In the genomic region with DNA sequence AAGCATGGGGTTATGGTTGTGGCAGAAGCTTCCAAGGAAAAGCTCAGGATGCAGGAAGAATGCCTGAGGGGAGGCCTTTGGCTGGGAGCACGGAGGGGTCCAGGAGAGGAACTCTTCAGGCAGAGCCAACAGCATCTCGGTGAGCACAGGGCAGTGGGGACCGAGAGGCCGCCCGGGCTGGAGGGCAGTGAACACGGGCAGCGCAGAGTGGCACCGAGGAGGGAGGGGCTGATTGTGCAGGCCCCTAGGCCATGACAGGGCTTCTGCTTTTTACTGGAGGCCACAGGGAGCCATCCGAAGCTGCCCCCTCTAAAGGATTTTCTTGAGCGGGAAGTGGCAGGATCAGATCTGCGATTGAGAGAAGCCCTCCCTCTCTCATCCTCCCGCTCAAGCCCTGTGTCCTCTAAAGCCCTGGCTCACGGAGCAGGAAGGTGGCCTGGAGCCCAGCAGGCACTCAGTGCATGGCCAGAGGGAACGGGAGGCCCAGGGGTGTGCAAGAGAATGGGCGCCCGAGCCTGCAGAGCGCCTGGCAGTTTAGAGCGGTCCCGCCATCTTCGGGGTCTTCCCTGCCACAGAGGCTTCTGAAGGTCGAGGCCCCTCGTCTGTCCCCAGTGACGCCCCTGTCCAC, we compare ENCODE assay signal across 9 cellular contexts. TPM values are rescaled to one million over a fixed set of nuclear protein-coding genes. Genes with fewer than 3 reads are reported as not detected.
A peak's percentile ranks its signal among the peaks of the same experiment; 100 is the strongest.
DNase-seq lines count a peak whose midpoint lies in the region; ATAC-seq, FAIRE-seq and TF ChIP-seq lines count a peak whose summit lies in the region.
"Had no signal": no experiment of that assay in that cellular context is flagged by ENCODE, and none has a peak within 500 bp of the region (broad histone marks: within the 10 kb centered on the region; RNA-seq: fewer than 3 reads in every experiment).

No MANE protein-coding gene starts in this region.

- no peak overlapping the region for H4K8ac ChIP-seq in mesendoderm (ENCODE audit: low read depth, low read length)

- POLR2A ChIA-PET in A549 (lab: Yijun Ruan, JAX): no interaction called here

- H3K4me1 ChIP-seq in A549 (peaks cover 29% of the 10 kb centered on the region), mesendoderm (ENCODE audit: control insufficient read depth, low read depth, low read length) (no peaks in the 10 kb centered on the region)

- no peak overlapping the region for H3K9ac ChIP-seq in mesendoderm (ENCODE audit: low read length)

- no peak for TF ChIP-seq EP300 in A549 (IDR thresholded peaks at IDR 0.05)

- H4K5ac ChIP-seq in mesendoderm (ENCODE audit: low read length): no peak overlapping the region

- H2BK15ac ChIP-seq in mesendoderm (replicated peaks; ENCODE audit: low read depth): no peak overlapping the region

- H2BK5ac ChIP-seq in mesendoderm (ENCODE audit: low read length): no peak overlapping the region

- H3K56ac ChIP-seq in mesendoderm (ENCODE audit: low read length): peak overlapping the region; percentile 53

- H3K4me2 ChIP-seq in A549 (peak overlapping the region; percentile 78), mesendoderm (ENCODE audit: low read length) (no peak overlapping the region)

- no peaks in the 10 kb centered on the region for H3K79me2 ChIP-seq in mesendoderm (ENCODE audit: control insufficient read depth, insufficient read depth, low read length)

- no peaks in the 10 kb centered on the region for H3K9me3 ChIP-seq in A549
- H3K9me3 ChIP-seq in KOPT-K1 (ENCODE audit: insufficient read depth, low read length, poor library complexity, severe bottlenecking): no peaks in the 10 kb centered on the region
- H3K9me3 ChIP-seq: uterus had no signal

- H3K36me3 ChIP-seq in KOPT-K1 (ENCODE audit: insufficient read depth, low read length) (no peaks in the 10 kb centered on the region), mesendoderm (ENCODE audit: control insufficient read depth, insufficient read depth, low read length) (no peaks in the 10 kb centered on the region)
- H3K36me3 ChIP-seq: uterus had no signal

- no peaks in the 10 kb centered on the region for H3K27me3 ChIP-seq in mesendoderm (ENCODE audit: insufficient read depth, low read length, poor library complexity)
- H3K27me3 ChIP-seq: uterus had no signal

- 87% methylated on average over 23 of the region's 23 CpGs for WGBS in A549 (ENCODE audit: missing lambda C conversion rate)
- no CpG with 5 or more reads among the region's 23 CpGs for WGBS in mesendoderm (ENCODE audit: extremely low coverage, insufficient coverage, low lambda C conversion rate)

- no peak overlapping the region for H3K23ac ChIP-seq in mesendoderm (ENCODE audit: low read length)

- no peak for DNase-seq in A549 (ENCODE audit: low read depth in 1 of 2, low spot score in 1 of 2)
- DNase-seq in cerebellar cortex (ENCODE audit: low spot score): peak; percentile 72
- peak; percentile 22 for DNase-seq in mesendoderm
- DNase-seq in dedifferentiated amniotic fluid mesenchymal stem cell (ENCODE audit: extremely low spot score): no peak
- DNase-seq in NCI-H748 (lab: John Stamatoyannopoulos, UW; ENCODE audit: unreplicated experiment): no peak
- DNase-seq in HTR-8/SVneo (ENCODE audit: insufficient read length, low spot score): no peak

- TF ChIP-seq RAD21 in A549 (conservative IDR thresholded peaks at IDR 0.05 in 1 of 2, IDR thresholded peaks at IDR 0.05 in 1 of 2): no peak

- no peak for TF ChIP-seq POLR2A in A549 (IDR thresholded peaks at IDR 0.05; ENCODE audit: low read length)

- TF ChIP-seq CTCF in A549 (IDR thresholded peaks at IDR 0.05): no peak

- H3K18ac ChIP-seq in mesendoderm (ENCODE audit: low read length): no peak overlapping the region

- FAIRE-seq in A549 (lab: Jason Lieb, UNC): no peak
- no peak for FAIRE-seq in HTR-8/SVneo (lab: Jason Lieb, UNC)

- CTCF ChIA-PET in A549 (lab: Yijun Ruan, JAX): interaction anchor here (0.6 to 2.3 kb wide), 34 partner anchors 9 to 598 kb away, joined by 3 to 31 read pairs (median 4); no protein-coding TSS in a partner anchor

- peak overlapping the region; percentile 75 to 85 for H3K27ac ChIP-seq in A549
- peak overlapping the region; percentile 15 for H3K27ac ChIP-seq in KOPT-K1 (ENCODE audit: low read depth, low read length, poor library complexity, severe bottlenecking)
- no peak overlapping the region for H3K27ac ChIP-seq in mesendoderm (ENCODE audit: low read depth, low read length)
- H3K27ac ChIP-seq: uterus had no signal

- H3K4me3 ChIP-seq in A549 (no peak overlapping the region; the same call in 2 of the 3 replicates), mesendoderm (ENCODE audit: low read length) (no peak overlapping the region)
- H3K4me3 ChIP-seq: uterus had no signal

- ATAC-seq in A549 (peak; percentile 7 to 18; a peak in 3 of 6 replicates), HG03039 (IDR thresholded peaks at IDR 0.05; ENCODE audit: unreplicated experiment) (no peak)

- H2AK5ac ChIP-seq in mesendoderm (ENCODE audit: low read length): no peak overlapping the region

- no peaks in the 10 kb centered on the region for H3K79me1 ChIP-seq in mesendoderm (ENCODE audit: low read length)

- no peak overlapping the region for H3K4ac ChIP-seq in mesendoderm (ENCODE audit: low read depth, low read length)

- H2BK120ac ChIP-seq in mesendoderm (ENCODE audit: low read depth, low read length): no peak overlapping the region

TF ChIP-seq in A549, 52 proteins besides CTCF, POLR2A, EP300 and RAD21:
- TF ChIP-seq FOSB (CRISPR knock-in tag; IDR thresholded peaks at IDR 0.05) (no peak), GATA3 (IDR thresholded peaks at IDR 0.05; ENCODE audit: borderline replicate concordance) (no peak), NFE2L2 (conservative IDR thresholded peaks at IDR 0.05; ENCODE audit: low read length) (no peak), BHLHE40 (IDR thresholded peaks at IDR 0.05; ENCODE audit: low read depth, low read length) (no peak), NR3C1 (IDR thresholded peaks at IDR 0.05) (no peak), SMC3 (IDR thresholded peaks at IDR 0.05) (no peak), CHD4 (IDR thresholded peaks at IDR 0.05; ENCODE audit: borderline replicate concordance) (no peak), ZFP36 (IDR thresholded peaks at IDR 0.05; ENCODE audit: borderline replicate concordance, partially characterized antibody) (no peak), MAZ (IDR thresholded peaks at IDR 0.05; ENCODE audit: borderline replicate concordance, low read depth, low read length) (no peak), EHF (CRISPR knock-in tag; IDR thresholded peaks at IDR 0.05) (no peak), MAFK (IDR thresholded peaks at IDR 0.05; ENCODE audit: partially characterized antibody) (no peak), HOXB13 (CRISPR knock-in tag; IDR thresholded peaks at IDR 0.05; ENCODE audit: low read depth) (no peak), PHF8 (IDR thresholded peaks at IDR 0.05; ENCODE audit: borderline replicate concordance, low read depth) (no peak), HDAC2 (IDR thresholded peaks at IDR 0.05) (no peak), TP53 (CRISPR knock-in tag; IDR thresholded peaks at IDR 0.05) (no peak), RNF2 (IDR thresholded peaks at IDR 0.05; ENCODE audit: borderline replicate concordance, low read depth) (no peak)
- TF ChIP-seq, protein P1, sequence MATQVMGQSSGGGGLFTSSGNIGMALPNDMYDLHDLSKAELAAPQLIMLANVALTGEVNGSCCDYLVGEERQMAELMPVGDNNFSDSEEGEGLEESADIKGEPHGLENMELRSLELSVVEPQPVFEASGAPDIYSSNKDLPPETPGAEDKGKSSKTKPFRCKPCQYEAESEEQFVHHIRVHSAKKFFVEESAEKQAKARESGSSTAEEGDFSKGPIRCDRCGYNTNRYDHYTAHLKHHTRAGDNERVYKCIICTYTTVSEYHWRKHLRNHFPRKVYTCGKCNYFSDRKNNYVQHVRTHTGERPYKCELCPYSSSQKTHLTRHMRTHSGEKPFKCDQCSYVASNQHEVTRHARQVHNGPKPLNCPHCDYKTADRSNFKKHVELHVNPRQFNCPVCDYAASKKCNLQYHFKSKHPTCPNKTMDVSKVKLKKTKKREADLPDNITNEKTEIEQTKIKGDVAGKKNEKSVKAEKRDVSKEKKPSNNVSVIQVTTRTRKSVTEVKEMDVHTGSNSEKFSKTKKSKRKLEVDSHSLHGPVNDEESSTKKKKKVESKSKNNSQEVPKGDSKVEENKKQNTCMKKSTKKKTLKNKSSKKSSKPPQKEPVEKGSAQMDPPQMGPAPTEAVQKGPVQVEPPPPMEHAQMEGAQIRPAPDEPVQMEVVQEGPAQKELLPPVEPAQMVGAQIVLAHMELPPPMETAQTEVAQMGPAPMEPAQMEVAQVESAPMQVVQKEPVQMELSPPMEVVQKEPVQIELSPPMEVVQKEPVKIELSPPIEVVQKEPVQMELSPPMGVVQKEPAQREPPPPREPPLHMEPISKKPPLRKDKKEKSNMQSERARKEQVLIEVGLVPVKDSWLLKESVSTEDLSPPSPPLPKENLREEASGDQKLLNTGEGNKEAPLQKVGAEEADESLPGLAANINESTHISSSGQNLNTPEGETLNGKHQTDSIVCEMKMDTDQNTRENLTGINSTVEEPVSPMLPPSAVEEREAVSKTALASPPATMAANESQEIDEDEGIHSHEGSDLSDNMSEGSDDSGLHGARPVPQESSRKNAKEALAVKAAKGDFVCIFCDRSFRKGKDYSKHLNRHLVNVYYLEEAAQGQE (IDR thresholded peaks at IDR 0.05): no peak
- TF ChIP-seq, protein P2, sequence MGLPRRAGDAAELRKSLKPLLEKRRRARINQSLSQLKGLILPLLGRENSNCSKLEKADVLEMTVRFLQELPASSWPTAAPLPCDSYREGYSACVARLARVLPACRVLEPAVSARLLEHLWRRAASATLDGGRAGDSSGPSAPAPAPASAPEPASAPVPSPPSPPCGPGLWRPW (IDR thresholded peaks at IDR 0.05): no peak
- TF ChIP-seq, protein P3, sequence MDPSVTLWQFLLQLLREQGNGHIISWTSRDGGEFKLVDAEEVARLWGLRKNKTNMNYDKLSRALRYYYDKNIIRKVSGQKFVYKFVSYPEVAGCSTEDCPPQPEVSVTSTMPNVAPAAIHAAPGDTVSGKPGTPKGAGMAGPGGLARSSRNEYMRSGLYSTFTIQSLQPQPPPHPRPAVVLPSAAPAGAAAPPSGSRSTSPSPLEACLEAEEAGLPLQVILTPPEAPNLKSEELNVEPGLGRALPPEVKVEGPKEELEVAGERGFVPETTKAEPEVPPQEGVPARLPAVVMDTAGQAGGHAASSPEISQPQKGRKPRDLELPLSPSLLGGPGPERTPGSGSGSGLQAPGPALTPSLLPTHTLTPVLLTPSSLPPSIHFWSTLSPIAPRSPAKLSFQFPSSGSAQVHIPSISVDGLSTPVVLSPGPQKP (IDR thresholded peaks at IDR 0.05; ENCODE audit: low read depth, low read length): no peak

RNA-seq across cellular contexts. Expression of a gene that starts 20.6 kb away (rescaled TPM):
- polyA plus RNA-seq in A549 (2011; rRNA removed): 26.8 and 43.8 TPM in 2 replicates
- 7.7 and 9.3 TPM in 2 replicates for polyA plus RNA-seq in A549 (2012; cell fraction: cytosol; rRNA removed)
- polyA plus RNA-seq in A549 (2012; cell fraction: nucleus; rRNA removed): 5.7 and 13.1 TPM in 2 replicates
- polyA plus RNA-seq in A549 (2017; fragmentation: RNase III; extraction: RNeasy Plus Mini Kit Qiagen cat#74134 plus additional on column Dnase treatment): 14.3 to 14.7 TPM (median 14.3 TPM) in 3 replicates
- polyA minus RNA-seq in A549 (2011; rRNA and poly(A)+ RNA removed): 10.1 and 20.9 TPM in 2 replicates
- 17.2 TPM for polyA plus RNA-seq in mesendoderm (2013, experiment 1 of 2)
- 18.9 TPM for polyA plus RNA-seq in mesendoderm (2013, experiment 2 of 2)

Comparison
In these comparisons a context has a peak if more than half of its experiments do, and no peak if none do; other contexts are left out.
1. DNase-seq: peak in cerebellar cortex (single experiment) and mesendoderm (single experiment); none in A549 (0 of 2), dedifferentiated amniotic fluid mesenchymal stem cell (single experiment), NCI-H748 (single experiment) and HTR-8/SVneo (single experiment).